Comparison of ENCODE assay signal across 34 cellular contexts in the genomic region with DNA sequence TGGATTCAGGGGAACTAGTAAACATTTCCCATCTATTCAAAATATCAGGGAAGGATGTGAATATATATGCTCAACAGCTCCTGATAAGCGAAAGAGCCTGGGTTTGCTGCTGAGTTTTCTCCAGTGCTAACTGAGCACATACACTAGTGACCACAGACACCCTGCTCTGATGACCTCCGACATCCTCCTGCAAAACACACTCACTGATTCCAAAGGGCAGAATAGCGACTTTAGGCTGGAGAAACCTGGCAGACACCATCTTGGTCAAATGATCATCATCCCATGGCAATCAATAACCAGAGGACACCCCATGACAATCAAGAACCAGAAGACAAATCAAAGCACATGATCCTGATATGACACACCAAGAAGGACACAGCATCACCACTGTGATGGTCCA. TPM values are rescaled to one million over a fixed set of nuclear protein-coding genes. Genes with fewer than 3 reads are reported as not detected.
"Had no signal": no experiment of that assay in that cellular context is flagged by ENCODE, and none has a peak within 500 bp of the region (broad histone marks: within the 10 kb centered on the region; RNA-seq: fewer than 3 reads in every experiment).

No MANE protein-coding gene starts in this region.

- ATAC-seq: activated naive CD4-positive, alpha-beta T cell treated with anti-CD3 and anti-CD28 coated beads, Interleukin-2, amount 50 U/mL, for 72 hours; activated T-cell treated with anti-CD3 and anti-CD28 coated beads, Interleukin-2, amount 50 U/mL, for 4 hours; body of pancreas; K562; PC-3 had no signal

- H3K4me1 ChIP-seq: body of pancreas, breast epithelium, Peyer's patch had no signal

- H3K4me3 ChIP-seq: adrenal gland, body of pancreas, breast epithelium, K562, Peyer's patch, SJSA1 had no signal

- H3K4me3 Mint-ChIP-seq: activated B cell treated with CpG ODN at 0.5 μM for 24 hours; activated CD4-positive, alpha-beta memory T cell treated with anti-CD3 and anti-CD28 coated beads for 36 hours; activated naive CD4-positive, alpha-beta T cell treated with anti-CD3 and anti-CD28 coated beads for 36 hours; activated T-cell treated with anti-CD3 and anti-CD28 coated beads, Interleukin-2, amount 50 U/mL, for 4 hours; activated T-helper 1 cell treated with anti-CD3 and anti-CD28 coated beads, Interleukin-12 subunit alpha, Interleukin-12 subunit beta, Interleukin-2, Interleukin-4 antibody, amounts not matched to agents 30 ng/mL and 10 ng/mL and 1 ng/mL, durations not matched to agents 14 hours and 24 hours and 36 hours; T-helper 1 cell treated with Interleukin-12 subunit alpha and Interleukin-12 subunit beta and Interleukin-4 antibody, amounts not matched to agents 30 μg/mL and 1 μg/mL, for 36 hours; T-helper 2 cell treated with Interferon-gamma antibody and Interleukin-4, amounts not matched to agents 5 μg/mL and 100 μg/mL, for 36 hours had no signal

- H3K27ac Mint-ChIP-seq: activated B cell treated with CpG ODN at 0.5 μM for 24 hours; activated CD4-positive, alpha-beta memory T cell treated with anti-CD3 and anti-CD28 coated beads for 36 hours; activated naive CD4-positive, alpha-beta T cell treated with anti-CD3 and anti-CD28 coated beads for 36 hours; activated naive CD4-positive, alpha-beta T cell treated with anti-CD3 and anti-CD28 coated beads, Interleukin-2, amount 50 U/mL, for 72 hours; activated T-helper 1 cell treated with anti-CD3 and anti-CD28 coated beads, Interleukin-12 subunit alpha, Interleukin-12 subunit beta, Interleukin-2, Interleukin-4 antibody, amounts not matched to agents 30 ng/mL and 10 ng/mL and 1 ng/mL, durations not matched to agents 14 hours and 24 hours and 36 hours; T-helper 1 cell treated with Interleukin-12 subunit alpha and Interleukin-12 subunit beta and Interleukin-4 antibody, amounts not matched to agents 30 μg/mL and 1 μg/mL, for 36 hours; T-helper 2 cell treated with Interferon-gamma antibody and Interleukin-4, amounts not matched to agents 5 μg/mL and 100 μg/mL, for 36 hours had no signal

- DNase-seq: activated B cell treated with CpG ODN at 0.5 μM for 24 hours; activated CD4-positive, alpha-beta memory T cell treated with anti-CD3 and anti-CD28 coated beads for 36 hours; activated CD4-positive, alpha-beta T cell treated with anti-CD3 and anti-CD28 coated beads for 4 hours; activated CD4-positive, alpha-beta T cell treated with anti-CD3 and anti-CD28 coated beads, Interleukin-2, amount 50 U/mL, for 1 hour; activated CD4-positive, CD25-positive, alpha-beta regulatory T cell treated with anti-CD3 and anti-CD28 coated beads, Interleukin-2, amount 50 U/mL, for 72 hours; activated CD8-positive, alpha-beta memory T cell treated with anti-CD3 and anti-CD28 coated beads for 24 hours; activated gamma-delta T cell treated with Interleukin-2 at 50 U/mL for 16 hours; activated naive CD4-positive, alpha-beta T cell treated with anti-CD3 and anti-CD28 coated beads for 36 hours; activated T-cell treated with anti-CD3 and anti-CD28 coated beads, Interleukin-2, amount 50 U/mL, for 4 hours; body of pancreas; central memory CD4-positive, alpha-beta T cell; NCI-H1092 treated with DMSO at 0.1 percent for 48 hours; NCI-H187; NCI-H2029 treated with DMSO at 0.1 percent for 48 hours; NCI-H2107; NCI-H2171; NCI-H510A; NCI-H526; NCI-H748 treated with DMSO at 0.1 percent for 48 hours; NK-92 treated with Interleukin-12 subunit alpha and Interleukin-12 subunit beta, amount 100 ng/mL, for 24 hours; PC-3; Peyer's patch; RPMI8226; SHP77 treated with DMSO at 0.1 percent for 48 hours; SK-N-SH had no signal

- H3K27ac ChIP-seq: adrenal gland, body of pancreas, breast epithelium, Peyer's patch, SJSA1, VCaP had no signal

- H3K36me3 Mint-ChIP-seq: activated CD4-positive, alpha-beta memory T cell treated with anti-CD3 and anti-CD28 coated beads for 36 hours; activated naive CD4-positive, alpha-beta T cell treated with anti-CD3 and anti-CD28 coated beads, Interleukin-2, amount 50 U/mL, for 72 hours had no signal

- H3K9me3 ChIP-seq: adrenal gland, body of pancreas, breast epithelium, Peyer's patch, SJSA1, SK-N-SH had no signal

- H3K27me3 ChIP-seq: adrenal gland, body of pancreas, breast epithelium, Peyer's patch had no signal

- H3K9me3 Mint-ChIP-seq: activated B cell treated with CpG ODN at 0.5 μM for 24 hours; activated CD4-positive, alpha-beta memory T cell treated with anti-CD3 and anti-CD28 coated beads for 36 hours; activated naive CD4-positive, alpha-beta T cell treated with anti-CD3 and anti-CD28 coated beads for 36 hours; activated naive CD4-positive, alpha-beta T cell treated with anti-CD3 and anti-CD28 coated beads, Interleukin-2, amount 50 U/mL, for 72 hours; activated T-cell treated with anti-CD3 and anti-CD28 coated beads, Interleukin-2, amount 50 U/mL, for 4 hours; activated T-helper 1 cell treated with anti-CD3 and anti-CD28 coated beads, Interleukin-12 subunit alpha, Interleukin-12 subunit beta, Interleukin-2, Interleukin-4 antibody, amounts not matched to agents 30 ng/mL and 10 ng/mL and 1 ng/mL, durations not matched to agents 14 hours and 24 hours and 36 hours; T-helper 1 cell treated with Interleukin-12 subunit alpha and Interleukin-12 subunit beta and Interleukin-4 antibody, amounts not matched to agents 30 μg/mL and 1 μg/mL, for 36 hours; T-helper 2 cell treated with Interferon-gamma antibody and Interleukin-4, amounts not matched to agents 5 μg/mL and 100 μg/mL, for 36 hours had no signal

- H3K36me3 ChIP-seq: adrenal gland, breast epithelium, Peyer's patch, SJSA1 had no signal

- H3K9ac ChIP-seq: SK-N-SH had no signal

- H3K4me1 Mint-ChIP-seq: activated B cell treated with CpG ODN at 0.5 μM for 24 hours had no signal

RNA-seq across cellular contexts. Expression of a gene that starts 9.2 kb away (rescaled TPM):
- total RNA-seq: SJSA1 had no signal
